Comparison of ENCODE assay signal across 8 cellular contexts in genomic region chr6:134123666-134124208, GRCh38.
DNase-seq lines count a peak whose midpoint lies in the region; ATAC-seq and TF ChIP-seq lines count a peak whose summit lies in the region.

No MANE protein-coding gene starts in this region.

- H3F3A ChIP-seq in smooth muscle cell (ENCODE audit: low read depth): no peaks in the 10 kb centered on the region

- H3K27me3 ChIP-seq in HCT116 (ENCODE audit: insufficient read depth, low read length): no peaks in the 10 kb centered on the region
- H3K27me3 ChIP-seq in smooth muscle cell (ENCODE audit: low read depth): peaks cover 4% of the 10 kb centered on the region

- H3K79me2 ChIP-seq in HCT116 (ENCODE audit: insufficient read depth, low read length) (no peaks in the 10 kb centered on the region), smooth muscle cell (ENCODE audit: low read depth) (no peaks in the 10 kb centered on the region)

- no peak for TF ChIP-seq POLR2A in HCT116 (IDR thresholded peaks at IDR 0.05; ENCODE audit: borderline replicate concordance, extremely low read depth, insufficient read depth, insufficient read length)

- H3K9me2 ChIP-seq in HCT116 (ENCODE audit: insufficient read depth): no peaks in the 10 kb centered on the region

- peak overlapping the region in 1 of 2 experiments; percentile 10; a peak in 1 of 4 replicates for H3K4me3 ChIP-seq in HCT116 (replicated peaks in 1 of 2; ENCODE audit: low read depth in 1 of 2, low read length in 2 of 2)
- no peak overlapping the region for H3K4me3 ChIP-seq in smooth muscle cell

- no peak overlapping the region for H3K27ac Mint-ChIP-seq in activated CD8-positive, alpha-beta T cell treated with anti-CD3 and anti-CD28 coated beads, Interleukin-2, amount 10 ng/mL, durations not matched to agents 7 days and 5 days

- no peaks in the 10 kb centered on the region for H3K9me3 Mint-ChIP-seq in activated CD8-positive, alpha-beta T cell treated with anti-CD3 and anti-CD28 coated beads, Interleukin-2, amount 10 ng/mL, durations not matched to agents 7 days and 5 days (ENCODE audit: insufficient read depth)

- CTCF ChIA-PET in HCT116 (lab: Charles Lee): interaction anchor here (0.6 to 4.1 kb wide), 21 partner anchors 9 to 817 kb away, joined by 3 to 27 read pairs (median 5); no protein-coding TSS in a partner anchor
- CTCF ChIA-PET in activated CD8-positive, alpha-beta T cell treated with anti-CD3 and anti-CD28 coated beads, Interleukin-2, amount 10 ng/mL, durations not matched to agents 7 days and 5 days (lab: Charles Lee): interaction anchor here (0.8 to 5.1 kb wide), 43 partner anchors 9 to 1198 kb away, joined by 3 to 43 read pairs (median 4); no protein-coding TSS in a partner anchor

- H3K4me3 Mint-ChIP-seq in activated CD8-positive, alpha-beta T cell treated with anti-CD3 and anti-CD28 coated beads, Interleukin-2, amount 10 ng/mL, durations not matched to agents 7 days and 5 days: no peak overlapping the region

- H3K36me3 Mint-ChIP-seq in activated CD8-positive, alpha-beta T cell treated with anti-CD3 and anti-CD28 coated beads, Interleukin-2, amount 10 ng/mL, durations not matched to agents 7 days and 5 days (ENCODE audit: low read depth): no peaks in the 10 kb centered on the region

- H3K9me3 ChIP-seq in HCT116 (ENCODE audit: control insufficient read depth in 1 of 2, insufficient read depth in 1 of 2, low read depth in 1 of 2, low read length in 2 of 2): no peaks in the 10 kb centered on the region
- no peaks in the 10 kb centered on the region for H3K9me3 ChIP-seq in smooth muscle cell (replicated peaks; ENCODE audit: low read depth)

- TF ChIP-seq CTCF in HCT116 (IDR thresholded peaks at IDR 0.05 in 2 of 3, conservative IDR thresholded peaks at IDR 0.05 in 1 of 3; ENCODE audit: borderline replicate concordance in 1 of 3, insufficient read depth in 1 of 3, low read depth in 2 of 3, low read length in 2 of 3): peak; percentile 54 to 79 (median 66); a peak in 5 of 6 replicates
- TF ChIP-seq CTCF in smooth muscle cell (IDR thresholded peaks at IDR 0.05; ENCODE audit: borderline replicate concordance, insufficient read depth, poor library complexity, severe bottlenecking): peak; percentile 67

- H3K27ac ChIP-seq in HCT116 (ENCODE audit: low read depth, low read length) (no peak overlapping the region), smooth muscle cell (ENCODE audit: low read depth) (no peak overlapping the region)

- H3K4me1 Mint-ChIP-seq in activated CD8-positive, alpha-beta T cell treated with anti-CD3 and anti-CD28 coated beads, Interleukin-2, amount 10 ng/mL, durations not matched to agents 7 days and 5 days (ENCODE audit: low read depth): no peaks in the 10 kb centered on the region

- peaks cover 2% of the 10 kb centered on the region for H3K27me3 Mint-ChIP-seq in activated CD8-positive, alpha-beta T cell treated with anti-CD3 and anti-CD28 coated beads, Interleukin-2, amount 10 ng/mL, durations not matched to agents 7 days and 5 days (ENCODE audit: low read depth)

- WGBS in smooth muscle cell (ENCODE audit: low lambda C conversion rate): 11% methylated on average over 5 of the region's 5 CpGs

- intact Hi-C loops in HCT116 (cut with micrococcal nuclease): no loop called here

- RAD21 ChIA-PET in HCT116 (lab: Charles Lee; ENCODE audit: low non-redundant PET in 1 of 2, low total read pairs in 2 of 2, uncharacterized antibody in 2 of 2, unreplicated experiment in 2 of 2): interaction anchor here in 1 of 2 experiments (1.0 kb wide), 1 partner anchor 27 kb away, joined by 3 read pairs; no protein-coding TSS in a partner anchor

- no peak overlapping the region for H3K9ac ChIP-seq in HCT116 (ENCODE audit: low read length)
- no peak overlapping the region for H3K9ac ChIP-seq in smooth muscle cell (ENCODE audit: low read depth)

- H3K4me2 ChIP-seq in HCT116 (ENCODE audit: low read length) (peak overlapping the region; percentile 50), smooth muscle cell (no peak overlapping the region)

- no TSS peak for BruUV-seq in HCT116 (replicated peaks; lab: Mats Ljungman, UMichigan)

- peak overlapping the region; percentile 93 for H2AFZ ChIP-seq in HCT116 (ENCODE audit: low read depth, low read length, poor library complexity, severe bottlenecking)
- no peak overlapping the region for H2AFZ ChIP-seq in smooth muscle cell (ENCODE audit: low read depth)

- H4K20me1 ChIP-seq in HCT116 (ENCODE audit: insufficient read depth) (no peaks in the 10 kb centered on the region), smooth muscle cell (ENCODE audit: low read depth) (no peaks in the 10 kb centered on the region)

- H3K36me3 ChIP-seq in HCT116 (ENCODE audit: control insufficient read depth in 1 of 2, insufficient read depth in 2 of 2, low read length in 2 of 2): no peaks in the 10 kb centered on the region
- no peaks in the 10 kb centered on the region for H3K36me3 ChIP-seq in smooth muscle cell (ENCODE audit: low read depth)

- H3K4me1 ChIP-seq in HCT116 (ENCODE audit: control insufficient read depth in 1 of 2, insufficient read depth in 2 of 2, low read length in 2 of 2) (peaks cover 0 to 7% of the 10 kb centered on the region in 2 experiments; a peak in 1 of 4 replicates), smooth muscle cell (ENCODE audit: low read depth) (no peaks in the 10 kb centered on the region)

- ATAC-seq in HCT116 (peak; percentile 100), GM21526 (IDR thresholded peaks at IDR 0.05; ENCODE audit: low FRiP score, unreplicated experiment) (no peak), HG03025 (IDR thresholded peaks at IDR 0.05; ENCODE audit: low FRiP score, unreplicated experiment) (no peak)
- peak; percentile 47 for ATAC-seq in activated CD8-positive, alpha-beta T cell treated with anti-CD3 and anti-CD28 coated beads, Interleukin-2, amount 10 ng/mL, durations not matched to agents 7 days and 5 days

- TF ChIP-seq RAD21 in HCT116 (IDR thresholded peaks at IDR 0.05; ENCODE audit: low read depth): peak; percentile 35

- peak; percentile 71 for DNase-seq in EH (ENCODE audit: low read depth)
- DNase-seq in HCT116 (ENCODE audit: low read depth, low spot score): peak; percentile 94
- DNase-seq in NCI-H345 treated with DMSO at 0.1 percent for 48 hours (lab: John Stamatoyannopoulos, UW; ENCODE audit: unreplicated experiment): peak; percentile 35
- DNase-seq in activated CD8-positive, alpha-beta T cell treated with anti-CD3 and anti-CD28 coated beads, Interleukin-2, amount 10 ng/mL, durations not matched to agents 7 days and 5 days: peak; percentile 31
- DNase-seq in hepatic stellate cell (ENCODE audit: low spot score): peak; percentile 25
- DNase-seq in smooth muscle cell (lab: John Stamatoyannopoulos, UW; ENCODE audit: unreplicated experiment): no peak

- POLR2A ChIA-PET in HCT116 (lab: Charles Lee): no interaction called here
- POLR2A ChIA-PET in activated CD8-positive, alpha-beta T cell treated with anti-CD3 and anti-CD28 coated beads, Interleukin-2, amount 10 ng/mL, durations not matched to agents 7 days and 5 days (lab: Charles Lee): no interaction called here

TF ChIP-seq in HCT116, 20 proteins besides CTCF, POLR2A, EP300 and RAD21:
- TF ChIP-seq EZH2 (IDR thresholded peaks at IDR 0.05) (no peak), CEBPB (IDR thresholded peaks at IDR 0.05; ENCODE audit: low read depth) (peak; percentile 74; the same call in 1 of the 2 replicates), SIN3A (IDR thresholded peaks at IDR 0.05; ENCODE audit: low read depth) (no peak), CBX3 (IDR thresholded peaks at IDR 0.05; ENCODE audit: low read depth) (peak; percentile 72), ZNF274 (IDR thresholded peaks at IDR 0.05; ENCODE audit: low read depth, low read length) (no peak), ELF1 (IDR thresholded peaks at IDR 0.05; ENCODE audit: borderline replicate concordance, low read depth) (no peak), ZBTB33 (IDR thresholded peaks at IDR 0.05; ENCODE audit: extremely low read depth, insufficient replicate concordance, low read length) (no peak), YY1 (IDR thresholded peaks at IDR 0.05; ENCODE audit: extremely low read depth, insufficient replicate concordance, low read depth, low read length) (peak; percentile 84), FOSL1 (IDR thresholded peaks at IDR 0.05; ENCODE audit: low read depth) (no peak), JUND (IDR thresholded peaks at IDR 0.05) (no peak; the same call in 1 of the 2 replicates), MAX (IDR thresholded peaks at IDR 0.05) (peak; percentile 80)

Comparison
In these comparisons a context has a peak if more than half of its experiments do, and no peak if none do; other contexts are left out.
1. ATAC-seq: peak in HCT116 (single experiment) and activated CD8-positive, alpha-beta T cell treated with anti-CD3 and anti-CD28 coated beads, Interleukin-2, amount 10 ng/mL, durations not matched to agents 7 days and 5 days (single experiment); none in GM21526 (single experiment) and HG03025 (single experiment).